11 cellular contexts compared by ENCODE assay signal in the genomic region with DNA sequence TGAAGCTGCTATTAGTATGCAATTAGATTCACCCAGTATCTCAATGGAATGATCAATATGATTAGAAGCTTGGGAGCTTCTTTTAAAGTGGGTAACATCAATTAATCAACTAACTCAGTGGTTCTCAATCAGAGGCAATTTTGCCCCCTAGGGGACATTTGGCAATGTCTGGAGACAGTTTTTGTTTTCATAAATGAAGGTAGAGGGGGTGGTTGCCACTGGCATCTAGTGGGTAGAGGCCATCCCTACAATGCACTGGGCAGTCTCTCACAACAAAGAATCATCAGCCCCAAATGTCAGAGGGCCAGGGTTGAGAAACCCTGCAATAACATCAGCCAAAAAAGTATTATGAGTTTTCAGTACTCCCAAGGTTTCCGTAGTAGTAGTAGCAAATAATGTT. TPM values are rescaled to one million over a fixed set of nuclear protein-coding genes. Genes with fewer than 3 reads are reported as not detected.
A peak's percentile ranks its signal among the peaks of the same experiment; 100 is the strongest.
DNase-seq lines count a peak whose midpoint lies in the region; ATAC-seq, FAIRE-seq and TF ChIP-seq lines count a peak whose summit lies in the region.
"Had no signal": no experiment of that assay in that cellular context is flagged by ENCODE, and none has a peak within 500 bp of the region (broad histone marks: within the 10 kb centered on the region; RNA-seq: fewer than 3 reads in every experiment).

No MANE protein-coding gene starts in this region.

- H2AFZ ChIP-seq in astrocyte (ENCODE audit: low read depth, low read length) = no peak overlapping the region

- H3K9me3 ChIP-seq in astrocyte (ENCODE audit: insufficient read depth, low read depth, low read length) (no peaks in the 10 kb centered on the region), lung (ENCODE audit: control insufficient read depth in 2 of 2, insufficient read depth in 1 of 2, low read length in 1 of 2) (no peaks in the 10 kb centered on the region)

- H3K27ac Mint-ChIP-seq in astrocyte (ENCODE audit: unreplicated experiment) = no peak overlapping the region

- H3K4me1 Mint-ChIP-seq in astrocyte (ENCODE audit: low read depth, unreplicated experiment) = no peaks in the 10 kb centered on the region

- no peaks in the 10 kb centered on the region for H4K20me1 ChIP-seq in astrocyte (ENCODE audit: insufficient read depth, low read length)

- no peaks in the 10 kb centered on the region for H3K79me2 ChIP-seq in astrocyte (ENCODE audit: insufficient read depth, low read length)

- no peak overlapping the region for H3K9ac ChIP-seq in astrocyte (ENCODE audit: low read length)

- FAIRE-seq in astrocyte (lab: Jason Lieb, UNC) = no peak

- WGBS in lung, 2 donors = 89 to 100% methylated on average over 1 of the region's 1 CpG

- TF ChIP-seq CTCF in astrocyte (IDR thresholded peaks at IDR 0.05; ENCODE audit: insufficient read depth, low read depth, low read length) (peak; percentile 26), lung (IDR thresholded peaks at IDR 0.05; ENCODE audit: control extremely low read depth, extremely low read depth) (peak; percentile 24)

- H3K27me3 ChIP-seq in astrocyte (ENCODE audit: insufficient read depth, low read length) = no peaks in the 10 kb centered on the region
- H3K27me3 ChIP-seq in lung (ENCODE audit: control insufficient read depth, insufficient read depth) = no peaks in the 10 kb centered on the region

- TF ChIP-seq RAD21 in Ishikawa (IDR thresholded peaks at IDR 0.05; ENCODE audit: low read depth) = peak; percentile 52

- H3K36me3 ChIP-seq in astrocyte (ENCODE audit: insufficient read depth, low read length) (no peaks in the 10 kb centered on the region), lung (ENCODE audit: control insufficient read depth in 2 of 2, insufficient read depth in 2 of 2, low read length in 2 of 2) (no peaks in the 10 kb centered on the region)

- ATAC-seq in lung (ENCODE audit: insufficient read depth, low FRiP score) = no peak
- ATAC-seq in GM21529 (IDR thresholded peaks at IDR 0.05; ENCODE audit: unreplicated experiment) = no peak
- ATAC-seq in HG03175 (IDR thresholded peaks at IDR 0.05; ENCODE audit: unreplicated experiment) = no peak

- H3K9me3 Mint-ChIP-seq in astrocyte (ENCODE audit: unreplicated experiment) = no peaks in the 10 kb centered on the region

- peaks cover 3% of the 10 kb centered on the region for H3K27me3 Mint-ChIP-seq in astrocyte (ENCODE audit: low read depth, unreplicated experiment)

- H3K4me3 Mint-ChIP-seq in astrocyte (ENCODE audit: unreplicated experiment) = no peak overlapping the region

- no peak overlapping the region for H3K4me2 ChIP-seq in astrocyte (ENCODE audit: low read length)

- peaks cover 3% of the 10 kb centered on the region for H3K4me1 ChIP-seq in astrocyte (ENCODE audit: insufficient read depth, low read length)
- H3K4me1 ChIP-seq in lung (ENCODE audit: control insufficient read depth in 2 of 2, insufficient read depth in 2 of 2, low read length in 2 of 2) = no peaks in the 10 kb centered on the region

- H3K27ac ChIP-seq in astrocyte (ENCODE audit: low read depth, low read length) (no peak overlapping the region), lung (ENCODE audit: low read depth in 1 of 2, low read length in 1 of 2) (no peak overlapping the region)
- H3K27ac ChIP-seq: HL-60 had no signal

- DNase-seq in EH (ENCODE audit: low read depth) (peak; percentile 46), astrocyte (ENCODE audit: low read depth) (no peak), lung (ENCODE audit: low spot score) (no peak), GDM1 (lab: John Stamatoyannopoulos, UW) (no peak)
- no peak for DNase-seq in activated CD8-positive, alpha-beta memory T cell treated with anti-CD3 and anti-CD28 coated beads, Interleukin-2, amount 50 U/mL, for 4 hours
- DNase-seq: midbrain, T-helper 1 cell had no signal

- no peak for TF ChIP-seq EP300 in Ishikawa (IDR thresholded peaks at IDR 0.05; ENCODE audit: borderline replicate concordance)

- H3K4me3 ChIP-seq in astrocyte (ENCODE audit: insufficient read depth, low read depth, low read length) (no peak overlapping the region), lung (no peak overlapping the region)

- H3K36me3 Mint-ChIP-seq in astrocyte (ENCODE audit: low read depth, unreplicated experiment) = no peaks in the 10 kb centered on the region

TF ChIP-seq in Ishikawa, 13 proteins besides CTCF, POLR2A, EP300 and RAD21:
- TF ChIP-seq CEBPB (IDR thresholded peaks at IDR 0.05) (no peak), NFIC (IDR thresholded peaks at IDR 0.05) (no peak), TEAD4 (IDR thresholded peaks at IDR 0.05) (no peak), TCF12 (IDR thresholded peaks at IDR 0.05; ENCODE audit: low read depth) (no peak), ZBTB7A (IDR thresholded peaks at IDR 0.05; ENCODE audit: low read depth) (no peak), CREB1 (IDR thresholded peaks at IDR 0.05; ENCODE audit: low read depth) (no peak), FOXM1 (IDR thresholded peaks at IDR 0.05; ENCODE audit: borderline replicate concordance, low read depth) (no peak)
- TF ChIP-seq, protein P1, sequence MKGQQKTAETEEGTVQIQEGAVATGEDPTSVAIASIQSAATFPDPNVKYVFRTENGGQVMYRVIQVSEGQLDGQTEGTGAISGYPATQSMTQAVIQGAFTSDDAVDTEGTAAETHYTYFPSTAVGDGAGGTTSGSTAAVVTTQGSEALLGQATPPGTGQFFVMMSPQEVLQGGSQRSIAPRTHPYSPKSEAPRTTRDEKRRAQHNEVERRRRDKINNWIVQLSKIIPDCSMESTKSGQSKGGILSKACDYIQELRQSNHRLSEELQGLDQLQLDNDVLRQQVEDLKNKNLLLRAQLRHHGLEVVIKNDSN (IDR thresholded peaks at IDR 0.05) = no peak
- TF ChIP-seq, protein P2, sequence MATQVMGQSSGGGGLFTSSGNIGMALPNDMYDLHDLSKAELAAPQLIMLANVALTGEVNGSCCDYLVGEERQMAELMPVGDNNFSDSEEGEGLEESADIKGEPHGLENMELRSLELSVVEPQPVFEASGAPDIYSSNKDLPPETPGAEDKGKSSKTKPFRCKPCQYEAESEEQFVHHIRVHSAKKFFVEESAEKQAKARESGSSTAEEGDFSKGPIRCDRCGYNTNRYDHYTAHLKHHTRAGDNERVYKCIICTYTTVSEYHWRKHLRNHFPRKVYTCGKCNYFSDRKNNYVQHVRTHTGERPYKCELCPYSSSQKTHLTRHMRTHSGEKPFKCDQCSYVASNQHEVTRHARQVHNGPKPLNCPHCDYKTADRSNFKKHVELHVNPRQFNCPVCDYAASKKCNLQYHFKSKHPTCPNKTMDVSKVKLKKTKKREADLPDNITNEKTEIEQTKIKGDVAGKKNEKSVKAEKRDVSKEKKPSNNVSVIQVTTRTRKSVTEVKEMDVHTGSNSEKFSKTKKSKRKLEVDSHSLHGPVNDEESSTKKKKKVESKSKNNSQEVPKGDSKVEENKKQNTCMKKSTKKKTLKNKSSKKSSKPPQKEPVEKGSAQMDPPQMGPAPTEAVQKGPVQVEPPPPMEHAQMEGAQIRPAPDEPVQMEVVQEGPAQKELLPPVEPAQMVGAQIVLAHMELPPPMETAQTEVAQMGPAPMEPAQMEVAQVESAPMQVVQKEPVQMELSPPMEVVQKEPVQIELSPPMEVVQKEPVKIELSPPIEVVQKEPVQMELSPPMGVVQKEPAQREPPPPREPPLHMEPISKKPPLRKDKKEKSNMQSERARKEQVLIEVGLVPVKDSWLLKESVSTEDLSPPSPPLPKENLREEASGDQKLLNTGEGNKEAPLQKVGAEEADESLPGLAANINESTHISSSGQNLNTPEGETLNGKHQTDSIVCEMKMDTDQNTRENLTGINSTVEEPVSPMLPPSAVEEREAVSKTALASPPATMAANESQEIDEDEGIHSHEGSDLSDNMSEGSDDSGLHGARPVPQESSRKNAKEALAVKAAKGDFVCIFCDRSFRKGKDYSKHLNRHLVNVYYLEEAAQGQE (IDR thresholded peaks at IDR 0.05; ENCODE audit: low read depth) = no peak
- TF ChIP-seq, protein P3, sequence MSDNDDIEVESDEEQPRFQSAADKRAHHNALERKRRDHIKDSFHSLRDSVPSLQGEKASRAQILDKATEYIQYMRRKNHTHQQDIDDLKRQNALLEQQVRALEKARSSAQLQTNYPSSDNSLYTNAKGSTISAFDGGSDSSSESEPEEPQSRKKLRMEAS (IDR thresholded peaks at IDR 0.05) = no peak

RNA-seq across cellular contexts. Expression of a gene that starts 5.9 kb away (rescaled TPM):
- total RNA-seq in astrocyte (46.1 and 47.8 TPM in 2 replicates), lung (10 to 100 TPM; 43.6 to 68.5 TPM)
- 10 to 100 TPM in 1 of 2 donors, 1 to 10 TPM in 1; 7.4 to 11.0 TPM for polyA plus RNA-seq in lung
